2 cellular contexts compared by ENCODE assay signal in the genomic region with DNA sequence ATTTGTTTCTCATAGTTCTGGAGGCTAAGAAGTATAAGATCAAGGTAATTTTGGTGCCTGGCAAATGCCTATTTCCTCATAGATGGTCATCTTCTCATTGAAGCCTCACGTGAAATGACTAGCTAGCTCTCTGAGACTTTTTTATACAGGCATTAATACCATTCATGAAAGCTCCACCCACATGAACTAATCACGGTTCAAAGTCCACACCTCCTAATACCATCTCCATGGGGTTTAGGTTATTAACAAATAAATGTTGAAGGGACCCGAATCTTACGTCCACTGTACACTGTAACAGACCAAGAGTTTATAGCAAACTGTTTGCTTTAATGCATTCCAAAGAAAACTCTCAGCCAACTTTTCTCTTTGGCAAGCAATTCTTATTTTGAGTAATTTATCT.
TF ChIP-seq lines count a peak whose summit lies in the region.

No MANE protein-coding gene starts in this region.

TF ChIP-seq in liver, 16 proteins besides CTCF, POLR2A, EP300 and RAD21 (continued from another document):
- TF ChIP-seq, protein P1, sequence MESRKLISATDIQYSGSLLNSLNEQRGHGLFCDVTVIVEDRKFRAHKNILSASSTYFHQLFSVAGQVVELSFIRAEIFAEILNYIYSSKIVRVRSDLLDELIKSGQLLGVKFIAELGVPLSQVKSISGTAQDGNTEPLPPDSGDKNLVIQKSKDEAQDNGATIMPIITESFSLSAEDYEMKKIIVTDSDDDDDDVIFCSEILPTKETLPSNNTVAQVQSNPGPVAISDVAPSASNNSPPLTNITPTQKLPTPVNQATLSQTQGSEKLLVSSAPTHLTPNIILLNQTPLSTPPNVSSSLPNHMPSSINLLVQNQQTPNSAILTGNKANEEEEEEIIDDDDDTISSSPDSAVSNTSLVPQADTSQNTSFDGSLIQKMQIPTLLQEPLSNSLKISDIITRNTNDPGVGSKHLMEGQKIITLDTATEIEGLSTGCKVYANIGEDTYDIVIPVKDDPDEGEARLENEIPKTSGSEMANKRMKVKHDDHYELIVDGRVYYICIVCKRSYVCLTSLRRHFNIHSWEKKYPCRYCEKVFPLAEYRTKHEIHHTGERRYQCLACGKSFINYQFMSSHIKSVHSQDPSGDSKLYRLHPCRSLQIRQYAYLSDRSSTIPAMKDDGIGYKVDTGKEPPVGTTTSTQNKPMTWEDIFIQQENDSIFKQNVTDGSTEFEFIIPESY (IDR thresholded peaks at IDR 0.05) = peak; percentile 40
- TF ChIP-seq, protein P2, sequence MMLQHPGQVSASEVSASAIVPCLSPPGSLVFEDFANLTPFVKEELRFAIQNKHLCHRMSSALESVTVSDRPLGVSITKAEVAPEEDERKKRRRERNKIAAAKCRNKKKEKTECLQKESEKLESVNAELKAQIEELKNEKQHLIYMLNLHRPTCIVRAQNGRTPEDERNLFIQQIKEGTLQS (IDR thresholded peaks at IDR 0.05) = no peak
- peak; percentile 88 for TF ChIP-seq HNF4G (IDR thresholded peaks at IDR 0.05)
- TF ChIP-seq YY1 (IDR thresholded peaks at IDR 0.05) = peak; percentile 36
- peak; percentile 28 for TF ChIP-seq TAF1 (conservative IDR thresholded peaks at IDR 0.05)
- TF ChIP-seq, protein P3, sequence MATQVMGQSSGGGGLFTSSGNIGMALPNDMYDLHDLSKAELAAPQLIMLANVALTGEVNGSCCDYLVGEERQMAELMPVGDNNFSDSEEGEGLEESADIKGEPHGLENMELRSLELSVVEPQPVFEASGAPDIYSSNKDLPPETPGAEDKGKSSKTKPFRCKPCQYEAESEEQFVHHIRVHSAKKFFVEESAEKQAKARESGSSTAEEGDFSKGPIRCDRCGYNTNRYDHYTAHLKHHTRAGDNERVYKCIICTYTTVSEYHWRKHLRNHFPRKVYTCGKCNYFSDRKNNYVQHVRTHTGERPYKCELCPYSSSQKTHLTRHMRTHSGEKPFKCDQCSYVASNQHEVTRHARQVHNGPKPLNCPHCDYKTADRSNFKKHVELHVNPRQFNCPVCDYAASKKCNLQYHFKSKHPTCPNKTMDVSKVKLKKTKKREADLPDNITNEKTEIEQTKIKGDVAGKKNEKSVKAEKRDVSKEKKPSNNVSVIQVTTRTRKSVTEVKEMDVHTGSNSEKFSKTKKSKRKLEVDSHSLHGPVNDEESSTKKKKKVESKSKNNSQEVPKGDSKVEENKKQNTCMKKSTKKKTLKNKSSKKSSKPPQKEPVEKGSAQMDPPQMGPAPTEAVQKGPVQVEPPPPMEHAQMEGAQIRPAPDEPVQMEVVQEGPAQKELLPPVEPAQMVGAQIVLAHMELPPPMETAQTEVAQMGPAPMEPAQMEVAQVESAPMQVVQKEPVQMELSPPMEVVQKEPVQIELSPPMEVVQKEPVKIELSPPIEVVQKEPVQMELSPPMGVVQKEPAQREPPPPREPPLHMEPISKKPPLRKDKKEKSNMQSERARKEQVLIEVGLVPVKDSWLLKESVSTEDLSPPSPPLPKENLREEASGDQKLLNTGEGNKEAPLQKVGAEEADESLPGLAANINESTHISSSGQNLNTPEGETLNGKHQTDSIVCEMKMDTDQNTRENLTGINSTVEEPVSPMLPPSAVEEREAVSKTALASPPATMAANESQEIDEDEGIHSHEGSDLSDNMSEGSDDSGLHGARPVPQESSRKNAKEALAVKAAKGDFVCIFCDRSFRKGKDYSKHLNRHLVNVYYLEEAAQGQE (IDR thresholded peaks at IDR 0.05) = no peak
- no peak for TF ChIP-seq NR2F2 (IDR thresholded peaks at IDR 0.05)
- no peak for TF ChIP-seq EGR1 (IDR thresholded peaks at IDR 0.05; ENCODE audit: low read depth in 2 of 2)
- peak; percentile 91 to 92 for TF ChIP-seq HNF4A (conservative IDR thresholded peaks at IDR 0.05)
- no peak for TF ChIP-seq GABPA (IDR thresholded peaks at IDR 0.05 in 1 of 2, conservative IDR thresholded peaks at IDR 0.05 in 1 of 2)
- TF ChIP-seq SP1 (IDR thresholded peaks at IDR 0.05) = peak; percentile 72
- TF ChIP-seq, protein P4, sequence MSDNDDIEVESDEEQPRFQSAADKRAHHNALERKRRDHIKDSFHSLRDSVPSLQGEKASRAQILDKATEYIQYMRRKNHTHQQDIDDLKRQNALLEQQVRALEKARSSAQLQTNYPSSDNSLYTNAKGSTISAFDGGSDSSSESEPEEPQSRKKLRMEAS (IDR thresholded peaks at IDR 0.05) = no peak
- TF ChIP-seq FOXA2 (IDR thresholded peaks at IDR 0.05) = no peak
- TF ChIP-seq FOXA1 (IDR thresholded peaks at IDR 0.05) = no peak
- no peak for TF ChIP-seq RXRA (IDR thresholded peaks at IDR 0.05)

TF ChIP-seq in HepG2, 621 proteins besides CTCF, POLR2A, EP300 and RAD21 (continued from another document):
- TF ChIP-seq, protein P5, sequence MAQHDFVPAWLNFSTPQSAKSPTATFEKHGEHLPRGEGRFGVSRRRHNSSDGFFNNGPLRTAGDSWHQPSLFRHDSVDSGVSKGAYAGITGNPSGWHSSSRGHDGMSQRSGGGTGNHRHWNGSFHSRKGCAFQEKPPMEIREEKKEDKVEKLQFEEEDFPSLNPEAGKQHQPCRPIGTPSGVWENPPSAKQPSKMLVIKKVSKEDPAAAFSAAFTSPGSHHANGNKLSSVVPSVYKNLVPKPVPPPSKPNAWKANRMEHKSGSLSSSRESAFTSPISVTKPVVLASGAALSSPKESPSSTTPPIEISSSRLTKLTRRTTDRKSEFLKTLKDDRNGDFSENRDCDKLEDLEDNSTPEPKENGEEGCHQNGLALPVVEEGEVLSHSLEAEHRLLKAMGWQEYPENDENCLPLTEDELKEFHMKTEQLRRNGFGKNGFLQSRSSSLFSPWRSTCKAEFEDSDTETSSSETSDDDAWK (CRISPR knock-in tag; IDR thresholded peaks at IDR 0.05) = no peak
